Comparison of ENCODE assay signal across 8 cellular contexts in the genomic region with DNA sequence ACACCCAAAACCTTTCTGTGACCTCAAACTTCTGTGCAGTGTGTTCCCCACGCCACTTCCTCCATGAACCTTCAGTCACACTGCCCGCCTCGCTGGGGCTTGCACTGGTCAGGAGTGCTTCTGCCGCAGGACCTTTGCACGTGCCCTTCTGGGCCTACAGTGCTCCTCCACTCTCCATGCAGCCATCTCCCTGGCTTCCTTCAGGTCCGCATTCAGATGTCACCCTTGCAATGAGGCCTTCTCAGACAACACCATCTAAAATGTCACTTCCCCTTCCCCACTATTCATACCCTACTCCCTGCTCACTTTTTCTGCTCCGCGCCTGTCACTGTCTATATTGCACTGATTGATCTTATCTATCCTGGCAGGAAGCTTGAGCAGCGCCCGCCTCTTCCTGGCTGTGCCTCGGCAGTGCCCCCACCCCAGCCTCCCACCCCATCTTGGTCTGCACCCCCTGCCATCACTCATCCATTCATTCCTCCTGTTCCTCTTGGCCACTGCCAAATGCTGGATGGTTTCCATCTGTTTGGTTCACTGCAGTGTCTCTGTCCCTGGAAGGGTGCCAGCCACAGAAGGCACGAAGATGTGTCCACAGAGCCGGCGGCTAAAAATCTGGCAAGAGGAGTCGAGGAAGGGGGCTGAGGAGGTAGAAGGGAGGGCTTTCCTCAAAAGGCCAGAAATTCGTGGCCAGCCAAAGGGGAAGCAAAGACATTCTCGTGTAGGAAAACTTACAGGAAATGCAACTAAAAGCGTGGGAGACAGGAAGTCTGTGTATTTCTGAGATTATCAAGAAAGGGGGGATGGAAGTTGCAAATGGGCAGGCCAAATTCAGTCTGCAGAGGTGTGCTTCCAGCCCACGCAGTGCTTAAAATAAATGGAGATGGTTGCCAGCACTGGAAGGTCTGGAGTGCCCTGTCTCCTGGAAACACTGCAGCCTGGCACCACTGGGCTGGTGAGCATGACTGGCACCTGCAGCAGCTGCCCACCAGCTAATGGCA. TPM values are rescaled to one million over a fixed set of nuclear protein-coding genes. Genes with fewer than 3 reads are reported as not detected.
DNase-seq lines count a peak whose midpoint lies in the region; ATAC-seq and TF ChIP-seq lines count a peak whose summit lies in the region.

No MANE protein-coding gene starts in this region.

- DNase-seq in LHCN-M2 (ENCODE audit: low read depth) (peak; percentile 74), foreskin melanocyte (peak; percentile 66), psoas muscle (peak; percentile 57 to 81), NCI-H2227 treated with DMSO at 0.1 percent for 48 hours (lab: John Stamatoyannopoulos, UW) (no peak)
- DNase-seq in activated T-helper 2 cell treated with anti-CD3 and anti-CD28 coated beads, Interferon-gamma antibody, Interleukin-2, Interleukin-4, amounts not matched to agents 10 μg/mL and 5 μg/mL and 100 μg/mL, durations not matched to agents 14 hours and 24 hours and 36 hours (ENCODE audit: low spot score) = no peak

- H3K27me3 Mint-ChIP-seq in activated T-helper 2 cell treated with anti-CD3 and anti-CD28 coated beads, Interferon-gamma antibody, Interleukin-2, Interleukin-4, amounts not matched to agents 10 μg/mL and 5 μg/mL and 100 μg/mL, durations not matched to agents 14 hours and 24 hours and 36 hours (ENCODE audit: low read depth) = no peaks in the 10 kb centered on the region

- H3K4me2 ChIP-seq in BLaER1 = peak overlapping the region; percentile 58

- H3K9me3 ChIP-seq in BLaER1 (no peaks in the 10 kb centered on the region; the same call in 1 of the 2 replicates), psoas muscle (no peaks in the 10 kb centered on the region)

- intact Hi-C loops in activated T-helper 2 cell treated with anti-CD3 and anti-CD28 coated beads, Interferon-gamma antibody, Interleukin-2, Interleukin-4, amounts not matched to agents 10 μg/mL and 5 μg/mL and 100 μg/mL, durations not matched to agents 14 hours and 24 hours and 36 hours (cut with micrococcal nuclease) = loop anchor here (2.0 kb wide), 1 partner anchor 18 kb away; no protein-coding TSS in a partner anchor
- intact Hi-C loops in psoas muscle (cut with DNase I) = no loop called here

- H3K4me3 ChIP-seq in BLaER1 (no peak overlapping the region), psoas muscle (no peak overlapping the region)

- WGBS in psoas muscle, 3 donors = 41 to 45% (median 41%) methylated on average over 19 of the region's 19 CpGs

- peaks cover 55% of the 10 kb centered on the region for H3K4me1 Mint-ChIP-seq in activated T-helper 2 cell treated with anti-CD3 and anti-CD28 coated beads, Interferon-gamma antibody, Interleukin-2, Interleukin-4, amounts not matched to agents 10 μg/mL and 5 μg/mL and 100 μg/mL, durations not matched to agents 14 hours and 24 hours and 36 hours (ENCODE audit: low read depth)

- H3K36me3 ChIP-seq in BLaER1 (no peaks in the 10 kb centered on the region), psoas muscle (ENCODE audit: insufficient read depth in 1 of 2, low read depth in 1 of 2) (no peaks in the 10 kb centered on the region)

- ATAC-seq in psoas muscle (peak; percentile 75 to 88 (median 80)), HG02870 (IDR thresholded peaks at IDR 0.05; ENCODE audit: unreplicated experiment) (no peak), GM19023 (IDR thresholded peaks at IDR 0.05; ENCODE audit: unreplicated experiment) (no peak)

- no peaks in the 10 kb centered on the region for H4K20me1 ChIP-seq in BLaER1

- no peak overlapping the region for H3K27ac ChIP-seq in BLaER1
- peak overlapping the region; percentile 4 for H3K27ac ChIP-seq in psoas muscle

- H3K9ac ChIP-seq in BLaER1 = no peak overlapping the region

- peak overlapping the region; percentile 61 for H3K27ac Mint-ChIP-seq in activated T-helper 2 cell treated with anti-CD3 and anti-CD28 coated beads, Interferon-gamma antibody, Interleukin-2, Interleukin-4, amounts not matched to agents 10 μg/mL and 5 μg/mL and 100 μg/mL, durations not matched to agents 14 hours and 24 hours and 36 hours

- peaks cover 29% of the 10 kb centered on the region for H3K36me3 Mint-ChIP-seq in activated T-helper 2 cell treated with anti-CD3 and anti-CD28 coated beads, Interferon-gamma antibody, Interleukin-2, Interleukin-4, amounts not matched to agents 10 μg/mL and 5 μg/mL and 100 μg/mL, durations not matched to agents 14 hours and 24 hours and 36 hours (ENCODE audit: low read depth)

- no peaks in the 10 kb centered on the region for H3K9me3 Mint-ChIP-seq in activated T-helper 2 cell treated with anti-CD3 and anti-CD28 coated beads, Interferon-gamma antibody, Interleukin-2, Interleukin-4, amounts not matched to agents 10 μg/mL and 5 μg/mL and 100 μg/mL, durations not matched to agents 14 hours and 24 hours and 36 hours

- H3K27me3 ChIP-seq in BLaER1 (no peaks in the 10 kb centered on the region), psoas muscle (ENCODE audit: insufficient read depth in 3 of 3, low read length in 2 of 3) (no peaks in the 10 kb centered on the region)

- no peak for TF ChIP-seq CTCF in psoas muscle (IDR thresholded peaks at IDR 0.05)

- H3K4me3 Mint-ChIP-seq in activated T-helper 2 cell treated with anti-CD3 and anti-CD28 coated beads, Interferon-gamma antibody, Interleukin-2, Interleukin-4, amounts not matched to agents 10 μg/mL and 5 μg/mL and 100 μg/mL, durations not matched to agents 14 hours and 24 hours and 36 hours (ENCODE audit: low read depth) = peak overlapping the region; percentile 20

- H3K4me1 ChIP-seq in BLaER1 (peaks cover 35% of the 10 kb centered on the region), psoas muscle (peaks cover 12% of the 10 kb centered on the region)

RNA-seq across cellular contexts. Expression of a gene that starts 27.5 kb away (rescaled TPM):
- 9.8 and 11.7 TPM in 2 replicates for total RNA-seq in LHCN-M2 (2014; rRNA removed)
- polyA plus RNA-seq in LHCN-M2 (2012) = 9.4 TPM
- total RNA-seq in activated T-helper 2 cell treated with anti-CD3 and anti-CD28 coated beads, Interferon-gamma antibody, Interleukin-2, Interleukin-4, amounts not matched to agents 10 μg/mL and 5 μg/mL and 100 μg/mL, durations not matched to agents 14 hours and 24 hours and 36 hours = 21.5 and 23.6 TPM in 2 replicates
- 10 to 100 TPM in 2 of 4 donors, 1 to 10 TPM in 2; 2.6 to 30.2 (median 12.4) TPM for total RNA-seq in psoas muscle
- 1 to 10 TPM; 3.2 to 8.1 (median 6.1) TPM for polyA plus RNA-seq in psoas muscle

Comparison
In these comparisons a context has a peak if more than half of its experiments do, and no peak if none do; other contexts are left out.
1. DNase-seq: peak in LHCN-M2 (single experiment), foreskin melanocyte (single experiment) and psoas muscle (2 of 2); none in activated T-helper 2 cell treated with anti-CD3 and anti-CD28 coated beads, Interferon-gamma antibody, Interleukin-2, Interleukin-4, amounts not matched to agents 10 μg/mL and 5 μg/mL and 100 μg/mL, durations not matched to agents 14 hours and 24 hours and 36 hours (single experiment) and NCI-H2227 treated with DMSO at 0.1 percent for 48 hours (single experiment).
2. ATAC-seq: peak in psoas muscle (4 of 4); none in HG02870 (single experiment) and GM19023 (single experiment).